10 cellular contexts compared by ENCODE assay signal in genomic region chr21:29939859-29940245, GRCh38. TPM values are rescaled to one million over a fixed set of nuclear protein-coding genes. Genes with fewer than 3 reads are reported as not detected.
A peak's percentile ranks its signal among the peaks of the same experiment; 100 is the strongest.
DNase-seq lines count a peak whose midpoint lies in the region; ATAC-seq and TF ChIP-seq lines count a peak whose summit lies in the region.
"Had no signal": no experiment of that assay in that cellular context is flagged by ENCODE, and none has a peak within 500 bp of the region (broad histone marks: within the 10 kb centered on the region; RNA-seq: fewer than 3 reads in every experiment).

GRIK1 (minus strand) TSS chr21:29939996.

- TF ChIP-seq CTCF in left ventricle myocardium inferior (IDR thresholded peaks at IDR 0.05; ENCODE audit: borderline replicate concordance): no peak
- TF ChIP-seq CTCF in right atrium auricular region (IDR thresholded peaks at IDR 0.05): no peak
- TF ChIP-seq CTCF in cardiac fibroblast (IDR thresholded peaks at IDR 0.05; ENCODE audit: low read depth, low read length): no peak
- no peak for TF ChIP-seq CTCF in left lung (IDR thresholded peaks at IDR 0.05)
- TF ChIP-seq CTCF in vagina (IDR thresholded peaks at IDR 0.05): no peak

- peaks cover 84% of the 10 kb centered on the region for H3K27me3 ChIP-seq in left ventricle myocardium inferior (ENCODE audit: low read depth)
- peaks cover 0 to 9% of the 10 kb centered on the region in 2 donors for H3K27me3 ChIP-seq in right atrium auricular region
- peaks cover 33 to 57% of the 10 kb centered on the region in 2 donors for H3K27me3 ChIP-seq in left lung
- no peaks in the 10 kb centered on the region for H3K27me3 ChIP-seq in vagina

- peak within 1 kb of the TSS; percentile 50 for H3K4me3 ChIP-seq in left ventricle myocardium inferior
- peak within 1 kb of the TSS in 1 of 2 donors; percentile 36 for H3K4me3 ChIP-seq in right atrium auricular region
- peak within 1 kb of the TSS; percentile 2 to 20 for H3K4me3 ChIP-seq in cardiac fibroblast (replicated peaks in 1 of 2; ENCODE audit: low read depth in 2 of 2, low read length in 2 of 2)
- H3K4me3 ChIP-seq in left lung: no peak within 1 kb of the TSS
- peak within 1 kb of the TSS; percentile 36 to 43 for H3K4me3 ChIP-seq in vagina

- no peaks in the 10 kb centered on the region for H3K9me3 ChIP-seq in left ventricle myocardium inferior (replicated peaks)
- no peaks in the 10 kb centered on the region for H3K9me3 ChIP-seq in right atrium auricular region
- H3K9me3 ChIP-seq in left lung: no peaks in the 10 kb centered on the region
- no peaks in the 10 kb centered on the region for H3K9me3 ChIP-seq in vagina

- no peak within 1 kb of the TSS for H3K27ac ChIP-seq in left ventricle myocardium inferior (replicated peaks)
- no peak within 1 kb of the TSS for H3K27ac ChIP-seq in right atrium auricular region
- no peak within 1 kb of the TSS for H3K27ac ChIP-seq in left lung
- H3K27ac ChIP-seq in vagina: no peak within 1 kb of the TSS

- intact Hi-C loops in left ventricle myocardium inferior (cut with micrococcal nuclease): no loop called here
- intact Hi-C loops in left lung (cut with DNase I): no loop called here
- intact Hi-C loops in vagina (cut with DNase I): no loop called here

- H3K4me1 ChIP-seq in left ventricle myocardium inferior (peaks cover 10% of the 10 kb centered on the region), right atrium auricular region (peaks cover 0 to 14% of the 10 kb centered on the region in 2 donors), left lung (no peaks in the 10 kb centered on the region), vagina (no peaks in the 10 kb centered on the region)

- DNase-seq in left ventricle myocardium inferior: no peak
- DNase-seq in right atrium auricular region (ENCODE audit: low spot score): no peak
- DNase-seq in cardiac fibroblast (ENCODE audit: low read depth in 2 of 2): peak in 1 of 2 donors; percentile 4
- DNase-seq in left lung: peak in 1 of 2 donors; percentile 53
- DNase-seq in vagina (ENCODE audit: extremely low spot score in 2 of 2): no peak
- DNase-seq in kidney tubule cell (ENCODE audit: low spot score): no peak
- DNase-seq in H4 (ENCODE audit: low spot score): no peak
- DNase-seq: effector CD8-positive, alpha-beta T cell had no signal

- TF ChIP-seq POLR2A in vagina (IDR thresholded peaks at IDR 0.05): no peak

- peak; percentile 41 for ATAC-seq in left lung
- no peak for ATAC-seq in HG03139 (IDR thresholded peaks at IDR 0.05; ENCODE audit: unreplicated experiment)
- ATAC-seq: activated CD4-positive, CD25-positive, alpha-beta regulatory T cell treated with anti-CD3 and anti-CD28 coated beads, Interleukin-2, amount 50 U/mL, for 24 hours had no signal

- H3K36me3 ChIP-seq in left ventricle myocardium inferior (no peaks in the 10 kb centered on the region), right atrium auricular region (no peaks in the 10 kb centered on the region), left lung (no peaks in the 10 kb centered on the region), vagina (no peaks in the 10 kb centered on the region)

RNA-seq across cellular contexts. Expression of gene GRIK1, which starts in this region (rescaled TPM):
- total RNA-seq in left ventricle myocardium inferior (not detected), right atrium auricular region (not detected), left lung (not detected), vagina (3.2 TPM)
- not detected in 2 replicates for total RNA-seq in H4 (2014; rRNA removed; shearing (Covaris generic))

Comparison
In these comparisons a context has a peak if more than half of its experiments do, and no peak if none do; other contexts are left out.
1. Peak in ATAC-seq in left lung; RNA of the gene not detected or under 1 TPM.
2. H3K4me3 ChIP-seq: peak in left ventricle myocardium inferior (single experiment), cardiac fibroblast (2 of 2) and vagina (2 of 2); none in left lung (0 of 2).